In the genomic region with DNA sequence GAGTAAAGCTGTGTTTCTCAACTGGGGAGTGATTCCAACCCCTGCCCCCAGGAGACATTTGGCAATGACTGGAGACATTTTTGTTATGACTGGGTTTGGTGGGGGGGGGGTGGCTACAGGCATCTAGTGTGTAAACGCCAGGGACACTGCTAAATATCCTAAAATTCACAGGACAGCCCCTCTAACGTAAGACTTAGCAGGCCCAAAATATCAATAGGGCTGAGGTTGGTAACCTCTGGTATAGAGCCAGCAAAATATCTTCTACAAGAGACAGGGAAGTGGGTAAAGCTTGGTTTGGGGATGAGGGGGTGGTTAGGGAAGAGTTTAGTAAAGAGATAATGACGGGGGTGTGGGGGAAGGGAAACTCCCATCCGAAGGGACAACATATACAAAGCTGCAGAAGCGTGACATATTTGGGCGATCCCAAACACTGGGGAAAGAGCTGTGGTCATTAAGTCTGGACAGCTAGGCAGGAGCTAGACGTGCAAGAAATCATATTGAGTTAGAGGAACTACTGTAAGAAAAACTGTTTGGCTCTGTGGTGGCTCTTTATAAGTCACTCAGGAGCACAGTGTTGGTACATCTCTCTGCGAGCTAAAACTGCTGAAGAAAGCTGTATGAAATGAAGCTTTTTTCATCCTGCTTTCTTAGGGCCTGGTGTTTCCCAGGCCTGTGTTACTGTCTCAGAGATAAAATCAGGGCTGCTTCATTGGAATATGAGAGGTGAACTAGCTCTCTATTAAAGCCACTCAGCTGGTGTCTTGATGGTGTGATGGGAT, we compare ENCODE assay signal across 1 cellular context.
TF ChIP-seq lines count a peak whose summit lies in the region.

No MANE protein-coding gene starts in this region.

TF ChIP-seq in GM23338, 12 proteins besides CTCF, POLR2A, EP300 and RAD21 (continued from another document):
- TF ChIP-seq, protein P1, sequence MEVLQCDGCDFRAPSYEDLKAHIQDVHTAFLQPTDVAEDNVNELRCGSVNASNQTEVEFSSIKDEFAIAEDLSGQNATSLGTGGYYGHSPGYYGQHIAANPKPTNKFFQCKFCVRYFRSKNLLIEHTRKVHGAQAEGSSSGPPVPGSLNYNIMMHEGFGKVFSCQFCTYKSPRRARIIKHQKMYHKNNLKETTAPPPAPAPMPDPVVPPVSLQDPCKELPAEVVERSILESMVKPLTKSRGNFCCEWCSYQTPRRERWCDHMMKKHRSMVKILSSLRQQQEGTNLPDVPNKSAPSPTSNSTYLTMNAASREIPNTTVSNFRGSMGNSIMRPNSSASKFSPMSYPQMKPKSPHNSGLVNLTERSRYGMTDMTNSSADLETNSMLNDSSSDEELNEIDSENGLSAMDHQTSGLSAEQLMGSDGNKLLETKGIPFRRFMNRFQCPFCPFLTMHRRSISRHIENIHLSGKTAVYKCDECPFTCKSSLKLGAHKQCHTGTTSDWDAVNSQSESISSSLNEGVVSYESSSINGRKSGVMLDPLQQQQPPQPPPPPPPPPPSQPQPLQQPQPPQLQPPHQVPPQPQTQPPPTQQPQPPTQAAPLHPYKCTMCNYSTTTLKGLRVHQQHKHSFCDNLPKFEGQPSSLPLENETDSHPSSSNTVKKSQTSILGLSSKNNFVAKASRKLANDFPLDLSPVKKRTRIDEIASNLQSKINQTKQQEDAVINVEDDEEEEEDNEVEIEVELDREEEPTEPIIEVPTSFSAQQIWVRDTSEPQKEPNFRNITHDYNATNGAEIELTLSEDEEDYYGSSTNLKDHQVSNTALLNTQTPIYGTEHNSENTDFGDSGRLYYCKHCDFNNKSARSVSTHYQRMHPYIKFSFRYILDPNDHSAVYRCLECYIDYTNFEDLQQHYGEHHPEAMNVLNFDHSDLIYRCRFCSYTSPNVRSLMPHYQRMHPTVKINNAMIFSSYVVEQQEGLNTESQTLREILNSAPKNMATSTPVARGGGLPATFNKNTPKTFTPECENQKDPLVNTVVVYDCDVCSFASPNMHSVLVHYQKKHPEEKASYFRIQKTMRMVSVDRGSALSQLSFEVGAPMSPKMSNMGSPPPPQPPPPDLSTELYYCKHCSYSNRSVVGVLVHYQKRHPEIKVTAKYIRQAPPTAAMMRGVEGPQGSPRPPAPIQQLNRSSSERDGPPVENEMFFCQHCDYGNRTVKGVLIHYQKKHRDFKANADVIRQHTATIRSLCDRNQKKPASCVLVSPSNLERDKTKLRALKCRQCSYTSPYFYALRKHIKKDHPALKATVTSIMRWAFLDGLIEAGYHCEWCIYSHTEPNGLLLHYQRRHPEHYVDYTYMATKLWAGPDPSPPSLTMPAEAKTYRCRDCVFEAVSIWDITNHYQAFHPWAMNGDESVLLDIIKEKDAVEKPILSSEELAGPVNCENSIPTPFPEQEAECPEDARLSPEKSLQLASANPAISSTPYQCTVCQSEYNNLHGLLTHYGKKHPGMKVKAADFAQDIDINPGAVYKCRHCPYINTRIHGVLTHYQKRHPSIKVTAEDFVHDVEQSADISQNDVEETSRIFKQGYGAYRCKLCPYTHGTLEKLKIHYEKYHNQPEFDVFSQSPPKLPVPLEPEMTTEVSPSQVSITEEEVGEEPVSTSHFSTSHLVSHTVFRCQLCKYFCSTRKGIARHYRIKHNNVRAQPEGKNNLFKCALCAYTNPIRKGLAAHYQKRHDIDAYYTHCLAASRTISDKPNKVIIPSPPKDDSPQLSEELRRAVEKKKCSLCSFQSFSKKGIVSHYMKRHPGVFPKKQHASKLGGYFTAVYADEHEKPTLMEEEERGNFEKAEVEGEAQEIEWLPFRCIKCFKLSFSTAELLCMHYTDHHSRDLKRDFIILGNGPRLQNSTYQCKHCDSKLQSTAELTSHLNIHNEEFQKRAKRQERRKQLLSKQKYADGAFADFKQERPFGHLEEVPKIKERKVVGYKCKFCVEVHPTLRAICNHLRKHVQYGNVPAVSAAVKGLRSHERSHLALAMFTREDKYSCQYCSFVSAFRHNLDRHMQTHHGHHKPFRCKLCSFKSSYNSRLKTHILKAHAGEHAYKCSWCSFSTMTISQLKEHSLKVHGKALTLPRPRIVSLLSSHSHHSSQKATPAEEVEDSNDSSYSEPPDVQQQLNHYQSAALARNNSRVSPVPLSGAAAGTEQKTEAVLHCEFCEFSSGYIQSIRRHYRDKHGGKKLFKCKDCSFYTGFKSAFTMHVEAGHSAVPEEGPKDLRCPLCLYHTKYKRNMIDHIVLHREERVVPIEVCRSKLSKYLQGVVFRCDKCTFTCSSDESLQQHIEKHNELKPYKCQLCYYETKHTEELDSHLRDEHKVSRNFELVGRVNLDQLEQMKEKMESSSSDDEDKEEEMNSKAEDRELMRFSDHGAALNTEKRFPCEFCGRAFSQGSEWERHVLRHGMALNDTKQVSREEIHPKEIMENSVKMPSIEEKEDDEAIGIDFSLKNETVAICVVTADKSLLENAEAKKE (CRISPR knock-in tag; IDR thresholded peaks at IDR 0.05) = no peak
- TF ChIP-seq ZNF114 (CRISPR knock-in tag; IDR thresholded peaks at IDR 0.05) = no peak
- TF ChIP-seq POLR2AphosphoS5 (IDR thresholded peaks at IDR 0.05; ENCODE audit: low read depth) = no peak
- TF ChIP-seq, protein P2, sequence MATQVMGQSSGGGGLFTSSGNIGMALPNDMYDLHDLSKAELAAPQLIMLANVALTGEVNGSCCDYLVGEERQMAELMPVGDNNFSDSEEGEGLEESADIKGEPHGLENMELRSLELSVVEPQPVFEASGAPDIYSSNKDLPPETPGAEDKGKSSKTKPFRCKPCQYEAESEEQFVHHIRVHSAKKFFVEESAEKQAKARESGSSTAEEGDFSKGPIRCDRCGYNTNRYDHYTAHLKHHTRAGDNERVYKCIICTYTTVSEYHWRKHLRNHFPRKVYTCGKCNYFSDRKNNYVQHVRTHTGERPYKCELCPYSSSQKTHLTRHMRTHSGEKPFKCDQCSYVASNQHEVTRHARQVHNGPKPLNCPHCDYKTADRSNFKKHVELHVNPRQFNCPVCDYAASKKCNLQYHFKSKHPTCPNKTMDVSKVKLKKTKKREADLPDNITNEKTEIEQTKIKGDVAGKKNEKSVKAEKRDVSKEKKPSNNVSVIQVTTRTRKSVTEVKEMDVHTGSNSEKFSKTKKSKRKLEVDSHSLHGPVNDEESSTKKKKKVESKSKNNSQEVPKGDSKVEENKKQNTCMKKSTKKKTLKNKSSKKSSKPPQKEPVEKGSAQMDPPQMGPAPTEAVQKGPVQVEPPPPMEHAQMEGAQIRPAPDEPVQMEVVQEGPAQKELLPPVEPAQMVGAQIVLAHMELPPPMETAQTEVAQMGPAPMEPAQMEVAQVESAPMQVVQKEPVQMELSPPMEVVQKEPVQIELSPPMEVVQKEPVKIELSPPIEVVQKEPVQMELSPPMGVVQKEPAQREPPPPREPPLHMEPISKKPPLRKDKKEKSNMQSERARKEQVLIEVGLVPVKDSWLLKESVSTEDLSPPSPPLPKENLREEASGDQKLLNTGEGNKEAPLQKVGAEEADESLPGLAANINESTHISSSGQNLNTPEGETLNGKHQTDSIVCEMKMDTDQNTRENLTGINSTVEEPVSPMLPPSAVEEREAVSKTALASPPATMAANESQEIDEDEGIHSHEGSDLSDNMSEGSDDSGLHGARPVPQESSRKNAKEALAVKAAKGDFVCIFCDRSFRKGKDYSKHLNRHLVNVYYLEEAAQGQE (IDR thresholded peaks at IDR 0.05; ENCODE audit: unreplicated experiment) = no peak
- TF ChIP-seq EZH2 (IDR thresholded peaks at IDR 0.05; ENCODE audit: low read depth, unreplicated experiment) = no peak
- TF ChIP-seq JUNB (IDR thresholded peaks at IDR 0.05; ENCODE audit: unreplicated experiment) = no peak
- TF ChIP-seq, protein P3, sequence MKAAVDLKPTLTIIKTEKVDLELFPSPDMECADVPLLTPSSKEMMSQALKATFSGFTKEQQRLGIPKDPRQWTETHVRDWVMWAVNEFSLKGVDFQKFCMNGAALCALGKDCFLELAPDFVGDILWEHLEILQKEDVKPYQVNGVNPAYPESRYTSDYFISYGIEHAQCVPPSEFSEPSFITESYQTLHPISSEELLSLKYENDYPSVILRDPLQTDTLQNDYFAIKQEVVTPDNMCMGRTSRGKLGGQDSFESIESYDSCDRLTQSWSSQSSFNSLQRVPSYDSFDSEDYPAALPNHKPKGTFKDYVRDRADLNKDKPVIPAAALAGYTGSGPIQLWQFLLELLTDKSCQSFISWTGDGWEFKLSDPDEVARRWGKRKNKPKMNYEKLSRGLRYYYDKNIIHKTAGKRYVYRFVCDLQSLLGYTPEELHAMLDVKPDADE (IDR thresholded peaks at IDR 0.05) = no peak
- TF ChIP-seq NANOG (IDR thresholded peaks at IDR 0.05; ENCODE audit: borderline replicate concordance) = no peak
- TF ChIP-seq ZNF331 (CRISPR knock-in tag; IDR thresholded peaks at IDR 0.05; ENCODE audit: low read depth) = no peak
- TF ChIP-seq CREB1 (CRISPR knock-in tag; IDR thresholded peaks at IDR 0.05; ENCODE audit: low read depth) = no peak
TF ChIP-seq in GM23338: peak in this region for 0.
